8 cellular contexts compared by ENCODE assay signal in the genomic region with DNA sequence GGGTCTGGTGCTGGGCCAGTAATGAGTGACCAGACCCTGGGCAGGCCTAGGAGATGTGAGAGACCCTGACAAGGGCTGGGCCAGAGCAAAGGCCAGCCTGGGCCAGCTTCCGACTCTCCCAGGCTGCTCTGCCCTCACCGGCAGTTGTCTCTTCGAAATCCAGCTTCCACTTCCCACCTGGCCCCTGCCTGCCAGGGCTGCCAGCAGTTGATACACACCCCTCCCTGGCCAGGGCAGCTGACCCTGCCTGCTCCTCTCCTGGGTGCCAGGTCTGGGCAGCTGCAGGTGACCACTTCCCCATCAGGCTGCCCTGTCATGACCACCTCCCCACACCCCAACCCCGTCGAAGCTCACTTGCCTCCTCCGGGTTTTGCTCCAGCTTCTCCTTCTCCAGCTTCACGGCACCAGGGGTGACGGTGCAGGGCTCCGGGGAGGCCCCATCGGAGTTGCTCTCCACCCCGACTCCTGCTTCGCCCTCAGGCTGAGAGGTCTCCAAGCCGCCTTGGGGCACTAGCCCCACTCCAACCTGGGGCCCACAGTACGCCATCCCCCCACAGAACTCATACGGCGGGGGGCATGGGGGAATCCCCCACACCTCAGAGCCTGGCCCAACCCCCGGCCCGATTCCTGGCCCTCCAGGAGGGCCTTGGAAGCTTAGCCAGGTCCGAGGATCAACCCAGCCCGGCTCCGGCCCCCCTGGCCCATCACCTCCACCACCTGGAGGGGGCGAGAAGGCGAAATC. TPM values are rescaled to one million over a fixed set of nuclear protein-coding genes. Genes with fewer than 3 reads are reported as not detected.
DNase-seq lines count a peak whose midpoint lies in the region; ATAC-seq and TF ChIP-seq lines count a peak whose summit lies in the region.
"Not testable (repeated sequence)": the region's sequence is repeated elsewhere in the genome, so short reads cannot be mapped to it uniquely, and the experiment has no call there.
"Had no signal": no experiment of that assay in that cellular context is flagged by ENCODE, and none has a peak within 500 bp of the region (broad histone marks: within the 10 kb centered on the region; RNA-seq: fewer than 3 reads in every experiment).

No MANE protein-coding gene starts in this region.

- H2BK15ac ChIP-seq in H9 (ENCODE audit: low read depth, low read length), result not testable (repeated sequence)

- not testable (repeated sequence) for H3K56ac ChIP-seq in H9 (ENCODE audit: insufficient read length, low read depth, low read length)

- peaks cover 43% of the 10 kb centered on the region for H3K79me2 ChIP-seq in H9 (ENCODE audit: insufficient read depth, low read length)
- H3K79me2 ChIP-seq in PC-9 (ENCODE audit: low read depth), result not testable (repeated sequence)

- BruUV-seq in PC-9 (replicated peaks; lab: Mats Ljungman, UMichigan), result not testable (repeated sequence)

- H2BK5ac ChIP-seq in H9 (ENCODE audit: insufficient read length, low read length), result not testable (repeated sequence)

- not testable (repeated sequence) for H4K8ac ChIP-seq in H9 (replicated peaks; ENCODE audit: insufficient read length, low read depth, low read length)

- H3K27ac ChIP-seq in H9 (ENCODE audit: insufficient read length, low read depth, low read length); PC-9; mesodermal cell (ENCODE audit: low read depth, low read length, severe bottlenecking): not testable (repeated sequence)

- not testable (repeated sequence) for H3K79me1 ChIP-seq in H9 (ENCODE audit: insufficient read depth, low read depth, low read length, poor library complexity, severe bottlenecking)

- not testable (repeated sequence) for H4K20me1 ChIP-seq in H9 (ENCODE audit: control insufficient read depth, insufficient read depth, insufficient read length); PC-9 (ENCODE audit: insufficient read depth)

- H2BK120ac ChIP-seq in H9 (ENCODE audit: low read depth, low read length, poor library complexity, severe bottlenecking), result not testable (repeated sequence)

- H2AK5ac ChIP-seq in H9 (ENCODE audit: insufficient read length, low read length), result not testable (repeated sequence)

- peak overlapping the region; percentile 41 to 100 (median 82) for H3K27ac Mint-ChIP-seq in H9

- CTCF ChIA-PET in PC-9 (lab: Charles Lee), result interaction anchor here (0.6 kb wide), 1 partner anchor 23 kb away, joined by 4 read pairs; no protein-coding TSS in a partner anchor

- peaks cover 60 to 86% of the 10 kb centered on the region in 2 experiments for H3K4me1 Mint-ChIP-seq in H9

- peak overlapping the region; percentile 94 for H3K9ac ChIP-seq in H9 (ENCODE audit: extremely low read depth, insufficient read length, low read length)

- not testable (repeated sequence) for H3K23ac ChIP-seq in H9 (ENCODE audit: insufficient read length, low read depth, low read length)

- H2BK12ac ChIP-seq in H9 (ENCODE audit: insufficient read length, low read depth, low read length), result not testable (repeated sequence)

- H3K9me3 Mint-ChIP-seq in H9, result not testable (repeated sequence)

- peak; percentile 6 for ATAC-seq in esophagus mucosa

- peaks cover 22% of the 10 kb centered on the region for H3K23me2 ChIP-seq in H9 (ENCODE audit: insufficient read length, low read depth, low read length, poor library complexity, severe bottlenecking)

- H3K4me2 ChIP-seq in H9 (ENCODE audit: insufficient read depth, insufficient read length, low read length) (peak overlapping the region; percentile 97), PC-9 (peak overlapping the region; percentile 24)

- H3T11ph ChIP-seq in H9 (ENCODE audit: low read length), result not testable (repeated sequence)

- not testable (repeated sequence) for TF ChIP-seq CTCF in H9 (conservative IDR thresholded peaks at IDR 0.05); PC-9 (conservative IDR thresholded peaks at IDR 0.05)

- peak overlapping the region; percentile 3; the same call in 1 of the 2 replicates for H3K14ac ChIP-seq in H9 (ENCODE audit: insufficient read depth, low read length)

- intact Hi-C loops in PC-9 (cut with micrococcal nuclease; ENCODE audit: unreplicated experiment), result loop anchor here (1.0 kb wide), 1 partner anchor 12 kb away; the partner anchor contains the start of gene TCF19

- not testable (repeated sequence) for H4K91ac ChIP-seq in H9 (ENCODE audit: insufficient read length, low read depth, low read length)

- H3K36me3 Mint-ChIP-seq in H9 (ENCODE audit: insufficient read depth in 1 of 3, low read depth in 3 of 3), result peaks cover 23 to 51% (median 38%) of the 10 kb centered on the region in 3 experiments

- not testable (repeated sequence) for H2BK20ac ChIP-seq in H9 (ENCODE audit: low read depth, low read length, poor library complexity, severe bottlenecking)

- H2AFZ ChIP-seq in H9 (ENCODE audit: low read length); PC-9: not testable (repeated sequence)

- H3K4me3 Mint-ChIP-seq in H9, result peak overlapping the region; percentile 91

- not testable (repeated sequence) for H3K9me2 ChIP-seq in PC-9 (ENCODE audit: insufficient read depth)

- H3K18ac ChIP-seq in H9 (ENCODE audit: insufficient read length, low read depth, low read length), result not testable (repeated sequence)

- H4K5ac ChIP-seq in H9 (ENCODE audit: insufficient read length, low read depth, low read length), result not testable (repeated sequence)

- H3K36me3 ChIP-seq in PC-9 (ENCODE audit: low read depth); mesodermal cell (ENCODE audit: control insufficient read depth, insufficient read depth, low read length): not testable (repeated sequence)

- WGBS in H9 (ENCODE audit: extremely low coverage, insufficient read length, low lambda C conversion rate), result no CpG with 5 or more reads among the region's 23 CpGs
- WGBS in mesodermal cell (ENCODE audit: insufficient coverage in 2 of 2), 2 experiments, result 29 to 37% methylated on average over 6 to 15 of the region's 23 CpGs

- not testable (repeated sequence) for H3K4me1 ChIP-seq in H9 (ENCODE audit: insufficient read depth, low read length)
- H3K4me1 ChIP-seq in PC-9 (replicated peaks; ENCODE audit: insufficient read depth), result peaks cover 19% of the 10 kb centered on the region
- H3K4me1 ChIP-seq in mesodermal cell (ENCODE audit: control insufficient read depth, insufficient read depth, low read length, poor library complexity, severe bottlenecking), result peaks cover 23% of the 10 kb centered on the region

- H3K9me3 ChIP-seq in H9 (ENCODE audit: control insufficient read depth, low read depth, low read length); PC-9 (ENCODE audit: insufficient read depth, low read depth); iPS-18c (ENCODE audit: control insufficient read depth, insufficient read depth, low read length); mesodermal cell (ENCODE audit: control insufficient read depth, low read length): not testable (repeated sequence)

- not testable (repeated sequence) for H3K4me3 ChIP-seq in PC-9
- H3K4me3 ChIP-seq in iPS-18c (ENCODE audit: insufficient read depth, low read depth, low read length) (peak overlapping the region; percentile 81), mesodermal cell (ENCODE audit: extremely low read depth, insufficient read depth, low read length, poor library complexity, severe bottlenecking) (peak overlapping the region; percentile 36)

- peaks cover 18% of the 10 kb centered on the region; the same call in 1 of the 2 replicates for H3F3A ChIP-seq in PC-9 (ENCODE audit: insufficient read depth, low read depth)

- not testable (repeated sequence) for DNase-seq in H9
- peak in 1 of 2 experiments; percentile 69 for DNase-seq in PC-9

- H3K27me3 ChIP-seq in H9 (ENCODE audit: insufficient read depth, low read length); PC-9 (ENCODE audit: insufficient read depth, low read depth): not testable (repeated sequence)

- H3K27me3 Mint-ChIP-seq in H9 (ENCODE audit: low read depth), result not testable (repeated sequence)

- H3K4ac ChIP-seq in H9 (ENCODE audit: low read depth, low read length), result not testable (repeated sequence)

- POLR2A ChIA-PET in PC-9 (lab: Charles Lee; ENCODE audit: unreplicated experiment), result interaction anchor here (0.5 to 1.0 kb wide), 3 partner anchors 11 to 555 kb away, joined by 3 to 24 read pairs (median 11); partner anchors contain the start of gene TCF19

RNA-seq across cellular contexts. Expression of gene POU5F1, which starts 0.5 kb away (rescaled TPM):
- 2,134 TPM in 2 replicates for total RNA-seq in H9 (2021)
- 1.1 and 1.4 TPM in 2 replicates for total RNA-seq in PC-9 (2021)
- total RNA-seq in esophagus mucosa, result 0.40 TPM
- polyA plus RNA-seq in mesodermal cell (2013, experiment 1 of 2), result 3.9 TPM
- 5.2 TPM for polyA plus RNA-seq in mesodermal cell (2013, experiment 2 of 2)
- total RNA-seq: CD4-positive, CD25-positive, alpha-beta regulatory T cell had no signal
- polyA plus RNA-seq: SK-N-SH had no signal

RNA-seq across cellular contexts. Expression of gene TCF19, which starts 11.6 kb away (rescaled TPM):
- 15.0 and 16.5 TPM in 2 replicates for total RNA-seq in H9 (2021)
- total RNA-seq in PC-9 (2021), result 19.0 and 26.0 TPM in 2 replicates
- 14.8 TPM for total RNA-seq in esophagus mucosa
- 8.1 TPM for polyA plus RNA-seq in mesodermal cell (2013, experiment 1 of 2)
- 6.9 TPM for polyA plus RNA-seq in mesodermal cell (2013, experiment 2 of 2)

RNA-seq across cellular contexts. Expression of gene CCHCR1, which starts 12.4 kb away (rescaled TPM):
- total RNA-seq in H9 (2021), result 42.7 and 45.5 TPM in 2 replicates
- total RNA-seq in PC-9 (2021), result 60.6 and 69.0 TPM in 2 replicates
- total RNA-seq in esophagus mucosa, result 11.1 TPM
- 22.6 TPM for polyA plus RNA-seq in mesodermal cell (2013, experiment 1 of 2)
- polyA plus RNA-seq in mesodermal cell (2013, experiment 2 of 2), result 21.6 TPM

RNA-seq across cellular contexts. Expression of gene PSORS1C2, which starts 31.2 kb away (rescaled TPM):
- total RNA-seq in H9 (2021) (0.31 and 0.33 TPM in 2 replicates), PC-9 (2021) (not detected in 2 replicates), esophagus mucosa (0.40 TPM)
- not detected for polyA plus RNA-seq in mesodermal cell (2013, experiment 1 of 2)
- polyA plus RNA-seq in mesodermal cell (2013, experiment 2 of 2), result not detected
- total RNA-seq: CD4-positive, CD25-positive, alpha-beta regulatory T cell had no signal
- polyA plus RNA-seq: BJ; CD4-positive, CD25-positive, alpha-beta regulatory T cell; SK-N-SH had no signal

RNA-seq across cellular contexts. Expression of gene CDSN, which starts 49.8 kb away (rescaled TPM):
- not detected in 2 replicates for total RNA-seq in H9 (2021)
- 1.0 and 1.9 TPM in 2 replicates for total RNA-seq in PC-9 (2021)
- total RNA-seq in esophagus mucosa, result 0.08 TPM
- polyA plus RNA-seq in mesodermal cell (2013, experiment 1 of 2), result not detected
- not detected for polyA plus RNA-seq in mesodermal cell (2013, experiment 2 of 2)
- total RNA-seq: CD4-positive, CD25-positive, alpha-beta regulatory T cell had no signal
- polyA plus RNA-seq: BJ; CD4-positive, CD25-positive, alpha-beta regulatory T cell had no signal

Comparison
In these comparisons a context has a peak if more than half of its experiments do, and no peak if none do; other contexts are left out.
1. RNA of gene POU5F1, which starts 0.5 kb away (total RNA-seq): 2,134 TPM in H9; 1.1 to 1.4 TPM in PC-9 and 0.40 TPM in esophagus mucosa (single experiment); every median in the first group is over 100 times any median in the second.